ENCODE assay signal across 23 cellular contexts in the genomic region with DNA sequence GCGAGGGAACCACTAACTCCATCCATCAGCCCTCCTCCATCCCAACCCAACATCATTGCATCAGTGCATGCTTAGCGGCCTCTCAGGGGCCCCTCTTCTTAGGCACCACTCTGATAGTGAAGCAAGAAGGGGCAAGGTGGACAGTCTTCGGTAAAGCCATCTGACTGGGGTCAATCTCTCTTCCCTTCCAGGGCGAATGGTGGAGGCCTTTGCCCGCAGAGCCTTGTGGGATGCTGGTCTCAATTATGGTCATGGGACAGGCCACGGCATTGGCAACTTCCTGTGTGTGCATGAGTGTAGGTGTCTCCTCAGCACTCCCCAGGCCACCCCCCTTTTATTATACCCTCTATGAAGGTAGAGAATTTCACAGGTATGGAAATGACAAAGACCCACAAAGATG. TPM values are rescaled to one million over a fixed set of nuclear protein-coding genes. Genes with fewer than 3 reads are reported as not detected.
A peak's percentile ranks its signal among the peaks of the same experiment; 100 is the strongest.
DNase-seq lines count a peak whose midpoint lies in the region; ATAC-seq, FAIRE-seq and TF ChIP-seq lines count a peak whose summit lies in the region.
"Had no signal": no experiment of that assay in that cellular context is flagged by ENCODE, and none has a peak within 500 bp of the region (broad histone marks: within the 10 kb centered on the region; RNA-seq: fewer than 3 reads in every experiment).

No MANE protein-coding gene starts in this region.

- H3K27ac ChIP-seq in tibial artery = no peak overlapping the region

- peak; percentile 26 for DNase-seq in activated T-cell treated with anti-CD3 and anti-CD28 coated beads, Interleukin-2, amount 50 U/mL, for 24 hours
- no peak for DNase-seq in activated T-cell treated with anti-CD3 and anti-CD28 coated beads, Interleukin-2, amount 50 U/mL, for 48 hours
- DNase-seq in GM12891 (ENCODE audit: insufficient read length, low spot score) (no peak), tibial artery (no peak)
- no peak for DNase-seq in central memory CD8-positive, alpha-beta T cell (ENCODE audit: low spot score in 2 of 2)
- no peak for DNase-seq in stimulated activated CD4-positive, alpha-beta T cell treated with anti-CD3 and anti-CD28 coated beads, Interleukin-4, amount 100 ng/mL, for 24 hours
- DNase-seq in activated CD4-positive, alpha-beta T cell treated with anti-CD3 and anti-CD28 coated beads for 36 hours = no peak
- DNase-seq: 8988T, GOT3, NCI-H1092 treated with DMSO at 0.1 percent for 48 hours, NCI-H146, NCI-H2081, NCI-H2171 treated with DMSO at 0.1 percent for 48 hours, NCI-H446, NCI-H526 treated with DMSO at 0.1 percent for 48 hours had no signal

- CTCF ChIA-PET in activated CD4-positive, alpha-beta T cell treated with anti-CD3 and anti-CD28 coated beads for 36 hours (lab: Charles Lee) = interaction anchor here (5.5 kb wide), 1 partner anchor 7 kb away, joined by 20 read pairs; no protein-coding TSS in a partner anchor

- intact Hi-C loops in tibial artery (cut with DNase I; ENCODE audit: low total_unique reads) = no loop called here
- intact Hi-C loops in activated CD4-positive, alpha-beta T cell treated with anti-CD3 and anti-CD28 coated beads for 36 hours (cut with DNase I, micrococcal nuclease) = loop anchor here in 1 of 2 experiments (1.0 kb wide), 1 partner anchor 8 kb away; no protein-coding TSS in a partner anchor

- H3K4me1 Mint-ChIP-seq in activated T-cell treated with anti-CD3 and anti-CD28 coated beads, Interleukin-2, amount 50 U/mL, for 24 hours (ENCODE audit: low read depth) = peaks cover 45% of the 10 kb centered on the region
- peaks cover 46% of the 10 kb centered on the region for H3K4me1 Mint-ChIP-seq in central memory CD8-positive, alpha-beta T cell
- peaks cover 50% of the 10 kb centered on the region for H3K4me1 Mint-ChIP-seq in activated CD4-positive, alpha-beta T cell treated with anti-CD3 and anti-CD28 coated beads for 36 hours

- no peak overlapping the region for H3K4me3 ChIP-seq in tibial artery

- no peaks in the 10 kb centered on the region for H3K36me3 Mint-ChIP-seq in activated T-cell treated with anti-CD3 and anti-CD28 coated beads, Interleukin-2, amount 50 U/mL, for 24 hours (ENCODE audit: low read depth)
- H3K36me3 Mint-ChIP-seq in central memory CD8-positive, alpha-beta T cell (ENCODE audit: insufficient read depth) = peaks cover 5% of the 10 kb centered on the region
- H3K36me3 Mint-ChIP-seq in activated CD4-positive, alpha-beta T cell treated with anti-CD3 and anti-CD28 coated beads for 36 hours (ENCODE audit: low read depth) = no peaks in the 10 kb centered on the region

- no peaks in the 10 kb centered on the region for H3K4me1 ChIP-seq in tibial artery

- TF ChIP-seq POLR2A in GM12891 (IDR thresholded peaks at IDR 0.05; ENCODE audit: low read depth, low read length) = no peak

- no peak for ATAC-seq in central memory CD8-positive, alpha-beta T cell (replicated peaks; ENCODE audit: extremely low read depth, poor library complexity, severe bottlenecking)
- no peak for ATAC-seq in GM21825 (IDR thresholded peaks at IDR 0.05; ENCODE audit: unreplicated experiment)
- ATAC-seq in activated CD4-positive, alpha-beta T cell treated with anti-CD3 and anti-CD28 coated beads for 36 hours = no peak
- ATAC-seq: HCT116, Right ventricle myocardium inferior had no signal

- H3K27ac Mint-ChIP-seq in activated T-cell treated with anti-CD3 and anti-CD28 coated beads, Interleukin-2, amount 50 U/mL, for 24 hours = peak overlapping the region; percentile 47
- H3K27ac Mint-ChIP-seq in central memory CD8-positive, alpha-beta T cell (ENCODE audit: low read depth) = peak overlapping the region; percentile 82
- no peak overlapping the region for H3K27ac Mint-ChIP-seq in activated CD4-positive, alpha-beta T cell treated with anti-CD3 and anti-CD28 coated beads for 36 hours

- no peaks in the 10 kb centered on the region for H3K9me3 Mint-ChIP-seq in activated T-cell treated with anti-CD3 and anti-CD28 coated beads, Interleukin-2, amount 50 U/mL, for 24 hours
- no peaks in the 10 kb centered on the region for H3K9me3 Mint-ChIP-seq in central memory CD8-positive, alpha-beta T cell
- no peaks in the 10 kb centered on the region for H3K9me3 Mint-ChIP-seq in activated CD4-positive, alpha-beta T cell treated with anti-CD3 and anti-CD28 coated beads for 36 hours (ENCODE audit: low read depth)

- no peaks in the 10 kb centered on the region for H3K36me3 ChIP-seq in tibial artery

- H3K27me3 Mint-ChIP-seq in activated T-cell treated with anti-CD3 and anti-CD28 coated beads, Interleukin-2, amount 50 U/mL, for 24 hours = no peaks in the 10 kb centered on the region
- no peaks in the 10 kb centered on the region for H3K27me3 Mint-ChIP-seq in central memory CD8-positive, alpha-beta T cell
- no peaks in the 10 kb centered on the region for H3K27me3 Mint-ChIP-seq in activated CD4-positive, alpha-beta T cell treated with anti-CD3 and anti-CD28 coated beads for 36 hours

- no peak overlapping the region for H3K4me3 Mint-ChIP-seq in activated T-cell treated with anti-CD3 and anti-CD28 coated beads, Interleukin-2, amount 50 U/mL, for 24 hours
- H3K4me3 Mint-ChIP-seq in central memory CD8-positive, alpha-beta T cell = no peak overlapping the region
- no peak overlapping the region for H3K4me3 Mint-ChIP-seq in activated CD4-positive, alpha-beta T cell treated with anti-CD3 and anti-CD28 coated beads for 36 hours

- H3K27me3 ChIP-seq in tibial artery = no peaks in the 10 kb centered on the region

- peak; percentile 35 for FAIRE-seq in GM12891 (lab: Jason Lieb, UNC)
- FAIRE-seq: G401.6, HTR-8/SVneo, RCC 7860 had no signal

- POLR2A ChIA-PET in activated CD4-positive, alpha-beta T cell treated with anti-CD3 and anti-CD28 coated beads for 36 hours (lab: Charles Lee) = no interaction called here

- H3K9me3 ChIP-seq in tibial artery = no peaks in the 10 kb centered on the region

- no peak for TF ChIP-seq CTCF in tibial artery (IDR thresholded peaks at IDR 0.05)

TF ChIP-seq in GM12891, 5 proteins besides CTCF, POLR2A, EP300 and RAD21:
- TF ChIP-seq PAX5 (IDR thresholded peaks at IDR 0.05; ENCODE audit: insufficient read depth, low read length, severe bottlenecking) (no peak), POLR2AphosphoS5 (IDR thresholded peaks at IDR 0.05; ENCODE audit: low read depth, low read length) (no peak), SPI1 (IDR thresholded peaks at IDR 0.05; ENCODE audit: low read depth, low read length) (no peak), TAF1 (IDR thresholded peaks at IDR 0.05; ENCODE audit: low read depth, low read length) (no peak), POU2F2 (IDR thresholded peaks at IDR 0.05; ENCODE audit: low read depth, low read length) (no peak)

RNA-seq across cellular contexts. Expression of gene SASH3, which starts 18.8 kb away (rescaled TPM):
- polyA plus RNA-seq in GM12891 (2012; ENCODE audit: low read depth, missing spikeins) = 111 TPM
- 100 to 1,000 TPM; 118 to 126 TPM for total RNA-seq in activated CD4-positive, alpha-beta T cell treated with anti-CD3 and anti-CD28 coated beads for 36 hours
- total RNA-seq: LHCN-M2 had no signal
- polyA plus RNA-seq: AG04450 had no signal

RNA-seq across cellular contexts. Expression of gene XPNPEP2, which starts 22.2 kb away (rescaled TPM):
- 0.69 TPM for polyA plus RNA-seq in GM12891 (2012; ENCODE audit: low read depth, missing spikeins)
- under 1 TPM; 0.43 to 0.63 TPM for total RNA-seq in activated CD4-positive, alpha-beta T cell treated with anti-CD3 and anti-CD28 coated beads for 36 hours
- total RNA-seq: LHCN-M2 had no signal
